7 cellular contexts compared by ENCODE assay signal in the genomic region with DNA sequence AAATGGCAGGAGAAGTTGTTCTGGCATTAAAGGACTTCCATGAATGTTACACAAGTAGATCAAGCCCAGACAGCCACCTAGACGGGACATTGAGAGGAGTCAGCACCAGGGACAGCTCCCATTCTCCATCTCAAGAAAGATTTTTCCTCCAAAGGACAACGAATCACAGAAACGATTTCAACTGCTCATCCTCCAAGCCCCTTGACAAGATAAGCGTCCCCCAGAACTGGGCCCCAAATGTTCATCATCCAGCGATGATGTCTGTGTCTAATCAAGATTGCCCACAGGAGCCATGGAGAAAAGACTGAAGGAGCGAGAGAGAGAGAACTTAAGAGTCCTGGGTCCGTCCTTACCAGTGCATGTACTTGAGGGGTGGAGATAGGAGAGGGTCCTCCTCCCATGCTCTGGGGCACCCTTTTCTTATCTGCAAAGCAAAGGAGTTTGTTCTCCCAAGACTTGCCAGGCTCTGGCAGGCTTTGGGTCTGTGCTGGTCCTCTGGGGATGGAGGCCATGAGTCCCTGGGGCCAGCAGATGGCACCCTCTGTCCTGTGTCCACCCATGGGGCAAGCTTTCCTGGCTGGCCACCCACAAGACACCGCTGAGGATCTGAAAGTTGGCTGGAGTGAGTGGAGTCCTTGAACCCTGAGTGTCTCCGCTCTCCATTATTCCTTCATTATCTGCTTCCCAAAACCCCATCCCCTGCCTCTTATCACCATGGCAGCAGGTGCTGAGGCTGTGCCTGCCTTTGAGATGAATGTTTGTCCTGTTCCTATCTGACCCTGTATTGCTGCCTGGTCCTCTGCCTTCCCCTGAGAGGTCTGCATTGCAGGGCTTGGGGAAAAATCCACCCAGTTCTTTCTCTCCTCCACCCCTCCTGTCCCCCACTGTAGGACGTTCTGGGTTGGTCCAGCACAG.
DNase-seq lines count a peak whose midpoint lies in the region; ATAC-seq, FAIRE-seq and TF ChIP-seq lines count a peak whose summit lies in the region.

No MANE protein-coding gene starts in this region.

- H4K20me1 ChIP-seq in astrocyte (ENCODE audit: insufficient read depth, low read length) = no peaks in the 10 kb centered on the region

- no peak overlapping the region for H3K4me3 Mint-ChIP-seq in astrocyte (ENCODE audit: unreplicated experiment)
- no peak overlapping the region for H3K4me3 Mint-ChIP-seq in activated T-cell treated with anti-CD3 and anti-CD28 coated beads, Interleukin-2, amount 50 U/mL, for 4 hours
- no peak overlapping the region for H3K4me3 Mint-ChIP-seq in stimulated activated naive B cell treated with anti-CD40 and anti-IgM and Interleukin-4, amounts not matched to agents 10 μg/mL and 1 μg/mL and 100 μg/mL, for 72 hours
- no peak overlapping the region for H3K4me3 Mint-ChIP-seq in naive thymus-derived CD8-positive, alpha-beta T cell

- H2AFZ ChIP-seq in astrocyte (ENCODE audit: low read depth, low read length) = no peak overlapping the region

- no peaks in the 10 kb centered on the region for H3K36me3 ChIP-seq in astrocyte (ENCODE audit: insufficient read depth, low read length)

- H3K36me3 Mint-ChIP-seq in astrocyte (ENCODE audit: low read depth, unreplicated experiment) = no peaks in the 10 kb centered on the region
- no peaks in the 10 kb centered on the region for H3K36me3 Mint-ChIP-seq in activated T-cell treated with anti-CD3 and anti-CD28 coated beads, Interleukin-2, amount 50 U/mL, for 4 hours (ENCODE audit: insufficient read depth)
- no peaks in the 10 kb centered on the region for H3K36me3 Mint-ChIP-seq in stimulated activated naive B cell treated with anti-CD40 and anti-IgM and Interleukin-4, amounts not matched to agents 10 μg/mL and 1 μg/mL and 100 μg/mL, for 72 hours
- no peaks in the 10 kb centered on the region for H3K36me3 Mint-ChIP-seq in naive thymus-derived CD8-positive, alpha-beta T cell

- FAIRE-seq in HTR-8/SVneo (lab: Jason Lieb, UNC) = no peak
- peak; percentile 29 for FAIRE-seq in astrocyte (lab: Jason Lieb, UNC)

- ATAC-seq in activated T-cell treated with anti-CD3 and anti-CD28 coated beads, Interleukin-2, amount 50 U/mL, for 4 hours = no peak
- no peak for ATAC-seq in stimulated activated naive B cell treated with anti-CD40 and anti-IgM and Interleukin-4, amounts not matched to agents 10 μg/mL and 1 μg/mL and 100 μg/mL, for 72 hours (replicated peaks)
- no peak for ATAC-seq in naive thymus-derived CD8-positive, alpha-beta T cell

- H3K79me2 ChIP-seq in astrocyte (ENCODE audit: insufficient read depth, low read length) = no peaks in the 10 kb centered on the region

- H3K9me3 ChIP-seq in astrocyte (ENCODE audit: insufficient read depth, low read depth, low read length) = no peaks in the 10 kb centered on the region

- no peak overlapping the region for H3K4me2 ChIP-seq in astrocyte (ENCODE audit: low read length)

- H3K4me3 ChIP-seq in astrocyte (ENCODE audit: insufficient read depth, low read depth, low read length) = no peak overlapping the region

- POLR2A ChIA-PET in naive thymus-derived CD8-positive, alpha-beta T cell (lab: Charles Lee) = no interaction called here

- H3K27ac Mint-ChIP-seq in astrocyte (ENCODE audit: unreplicated experiment) = no peak overlapping the region
- no peak overlapping the region for H3K27ac Mint-ChIP-seq in stimulated activated naive B cell treated with anti-CD40 and anti-IgM and Interleukin-4, amounts not matched to agents 10 μg/mL and 1 μg/mL and 100 μg/mL, for 72 hours
- no peak overlapping the region for H3K27ac Mint-ChIP-seq in naive thymus-derived CD8-positive, alpha-beta T cell

- H3K27ac ChIP-seq in astrocyte (ENCODE audit: low read depth, low read length) = no peak overlapping the region

- H3K9me3 Mint-ChIP-seq in astrocyte (ENCODE audit: unreplicated experiment) = peaks cover 4% of the 10 kb centered on the region
- no peaks in the 10 kb centered on the region for H3K9me3 Mint-ChIP-seq in activated T-cell treated with anti-CD3 and anti-CD28 coated beads, Interleukin-2, amount 50 U/mL, for 4 hours
- peaks cover 0 to 3% of the 10 kb centered on the region in 2 donors for H3K9me3 Mint-ChIP-seq in stimulated activated naive B cell treated with anti-CD40 and anti-IgM and Interleukin-4, amounts not matched to agents 10 μg/mL and 1 μg/mL and 100 μg/mL, for 72 hours
- peaks cover 0 to 2% (median 0%) of the 10 kb centered on the region in 9 donors for H3K9me3 Mint-ChIP-seq in naive thymus-derived CD8-positive, alpha-beta T cell

- no peak for TF ChIP-seq CTCF in astrocyte (IDR thresholded peaks at IDR 0.05; ENCODE audit: insufficient read depth, low read depth, low read length)

- peaks cover 85% of the 10 kb centered on the region for H3K27me3 Mint-ChIP-seq in astrocyte (ENCODE audit: low read depth, unreplicated experiment)
- H3K27me3 Mint-ChIP-seq in activated T-cell treated with anti-CD3 and anti-CD28 coated beads, Interleukin-2, amount 50 U/mL, for 4 hours (ENCODE audit: low read depth) = peaks cover 32% of the 10 kb centered on the region
- H3K27me3 Mint-ChIP-seq in stimulated activated naive B cell treated with anti-CD40 and anti-IgM and Interleukin-4, amounts not matched to agents 10 μg/mL and 1 μg/mL and 100 μg/mL, for 72 hours = peaks cover 35 to 38% of the 10 kb centered on the region in 2 donors
- H3K27me3 Mint-ChIP-seq in naive thymus-derived CD8-positive, alpha-beta T cell = peaks cover 24 to 87% (median 57%) of the 10 kb centered on the region in 5 donors

- H3K9ac ChIP-seq in astrocyte (ENCODE audit: low read length) = no peak overlapping the region

- DNase-seq in DMS153 treated with DMSO at 0.1 percent for 48 hours (lab: John Stamatoyannopoulos, UW; ENCODE audit: unreplicated experiment) = peak; percentile 16
- peak; percentile 34 for DNase-seq in HTR-8/SVneo (ENCODE audit: insufficient read length, low spot score)
- peak; percentile 29 for DNase-seq in astrocyte (ENCODE audit: low read depth)
- peak; percentile 13 for DNase-seq in midbrain (lab: John Stamatoyannopoulos, UW)
- DNase-seq in activated T-cell treated with anti-CD3 and anti-CD28 coated beads, Interleukin-2, amount 50 U/mL, for 4 hours = no peak
- no peak for DNase-seq in stimulated activated naive B cell treated with anti-CD40 and anti-IgM and Interleukin-4, amounts not matched to agents 10 μg/mL and 1 μg/mL and 100 μg/mL, for 72 hours
- DNase-seq in naive thymus-derived CD8-positive, alpha-beta T cell = no peak

- H3K4me1 Mint-ChIP-seq in astrocyte (ENCODE audit: low read depth, unreplicated experiment) = no peaks in the 10 kb centered on the region
- no peaks in the 10 kb centered on the region for H3K4me1 Mint-ChIP-seq in activated T-cell treated with anti-CD3 and anti-CD28 coated beads, Interleukin-2, amount 50 U/mL, for 4 hours (ENCODE audit: low read depth)
- no peaks in the 10 kb centered on the region for H3K4me1 Mint-ChIP-seq in stimulated activated naive B cell treated with anti-CD40 and anti-IgM and Interleukin-4, amounts not matched to agents 10 μg/mL and 1 μg/mL and 100 μg/mL, for 72 hours
- peaks cover 0 to 3% (median 0%) of the 10 kb centered on the region in 4 donors for H3K4me1 Mint-ChIP-seq in naive thymus-derived CD8-positive, alpha-beta T cell

- H3K4me1 ChIP-seq in astrocyte (ENCODE audit: insufficient read depth, low read length) = no peaks in the 10 kb centered on the region

- peaks cover 8% of the 10 kb centered on the region for H3K27me3 ChIP-seq in astrocyte (ENCODE audit: insufficient read depth, low read length)

Comparison
In these comparisons a context has a peak if more than half of its experiments do, and no peak if none do; other contexts are left out.
1. DNase-seq: peak in DMS153 treated with DMSO at 0.1 percent for 48 hours (single experiment), HTR-8/SVneo (single experiment), astrocyte (single experiment) and midbrain (single experiment); none in activated T-cell treated with anti-CD3 and anti-CD28 coated beads, Interleukin-2, amount 50 U/mL, for 4 hours (single experiment), stimulated activated naive B cell treated with anti-CD40 and anti-IgM and Interleukin-4, amounts not matched to agents 10 μg/mL and 1 μg/mL and 100 μg/mL, for 72 hours (single experiment) and naive thymus-derived CD8-positive, alpha-beta T cell (0 of 10).